In the genomic region with DNA sequence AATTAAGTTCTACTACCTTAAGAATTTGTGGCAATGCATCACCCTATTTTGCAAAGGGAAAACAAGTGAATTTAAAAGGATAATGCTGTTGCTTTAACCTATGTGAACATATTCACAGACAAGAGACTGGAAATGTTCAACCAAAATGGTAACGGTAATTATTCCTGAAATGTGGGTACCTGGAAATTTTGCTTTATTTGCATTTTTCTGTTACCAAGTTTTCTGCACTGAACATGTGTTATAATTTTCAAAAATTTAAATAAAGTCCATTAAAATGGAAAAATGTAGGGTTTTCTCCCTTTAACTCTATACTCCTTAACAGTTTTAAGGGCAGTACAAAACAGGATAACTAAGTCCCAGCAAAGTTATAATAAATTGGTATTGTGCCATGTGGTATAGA, we compare ENCODE assay signal across 14 cellular contexts.
DNase-seq lines count a peak whose midpoint lies in the region; TF ChIP-seq lines count a peak whose summit lies in the region.
"Had no signal": no experiment of that assay in that cellular context is flagged by ENCODE, and none has a peak within 500 bp of the region (broad histone marks: within the 10 kb centered on the region; RNA-seq: fewer than 3 reads in every experiment).

No MANE protein-coding gene starts in this region.

- peak overlapping the region; percentile 85 for H3K27ac Mint-ChIP-seq in chondrocyte (ENCODE audit: unreplicated experiment)
- H3K27ac Mint-ChIP-seq: CD8-positive, alpha-beta memory T cell had no signal

- H3K79me2 ChIP-seq in ACC112 (ENCODE audit: control insufficient read depth, insufficient read depth, low read length, unreplicated experiment) (peaks cover 52% of the 10 kb centered on the region), Loucy (ENCODE audit: insufficient read depth, low read length) (peaks cover 90% of the 10 kb centered on the region)

- H3K4me1 ChIP-seq in ACC112 (ENCODE audit: control insufficient read depth, insufficient read depth, low read length, unreplicated experiment) (peaks cover 24% of the 10 kb centered on the region), Loucy (ENCODE audit: insufficient read depth, low read length, poor library complexity, severe bottlenecking) (peaks cover 18% of the 10 kb centered on the region), neuron (ENCODE audit: insufficient read depth, low read length) (peaks cover 18% of the 10 kb centered on the region)
- no peaks in the 10 kb centered on the region for H3K4me1 ChIP-seq in effector memory CD4-positive, alpha-beta T cell (ENCODE audit: control insufficient read depth, insufficient read depth, low read length, poor library complexity, severe bottlenecking)
- H3K4me1 ChIP-seq: BLaER1 had no signal

- no peaks in the 10 kb centered on the region for H3K36me3 Mint-ChIP-seq in chondrocyte (ENCODE audit: low read depth)

- H3K4me2 ChIP-seq in Loucy (ENCODE audit: low read depth, low read length, poor library complexity, severe bottlenecking) = peak overlapping the region; percentile 33
- H3K4me2 ChIP-seq: BLaER1 had no signal

- H3F3A ChIP-seq in Loucy (ENCODE audit: low read depth) = no peaks in the 10 kb centered on the region

- peak overlapping the region; percentile 18; the same call in 1 of the 2 replicates for H3K4me3 ChIP-seq in ACC112 (ENCODE audit: low read depth, low read length)
- no peak overlapping the region for H3K4me3 ChIP-seq in Loucy (ENCODE audit: low read length, poor library complexity, severe bottlenecking)
- no peak overlapping the region for H3K4me3 ChIP-seq in neuron (ENCODE audit: low read length)
- no peak overlapping the region for H3K4me3 ChIP-seq in effector memory CD4-positive, alpha-beta T cell (ENCODE audit: insufficient read depth, low read depth, low read length, poor library complexity, severe bottlenecking)
- H3K4me3 ChIP-seq: BLaER1 had no signal

- no peaks in the 10 kb centered on the region for H3K9me3 Mint-ChIP-seq in chondrocyte (ENCODE audit: low read depth)

- H3K27me3 Mint-ChIP-seq in chondrocyte (ENCODE audit: low read depth) = no peaks in the 10 kb centered on the region

- DNase-seq in chondrocyte (ENCODE audit: low spot score) = no peak
- no peak for DNase-seq in globus pallidus (ENCODE audit: low spot score)
- DNase-seq in SKM-1 (lab: John Stamatoyannopoulos, UW; ENCODE audit: unreplicated experiment) = no peak
- no peak for DNase-seq in SKM-1 treated with dmso at 0.1 percent for 144 hours (lab: John Stamatoyannopoulos, UW; ENCODE audit: unreplicated experiment)
- DNase-seq in effector memory CD4-positive, alpha-beta T cell = no peak
- DNase-seq: CD8-positive, alpha-beta memory T cell; NCI-H146; NCI-H2227 treated with DMSO at 0.1 percent for 48 hours; NCI-H526; NK-92 treated with Interleukin-12 subunit alpha and Interleukin-12 subunit beta, amount 100 ng/mL, for 24 hours had no signal

- H3K9ac ChIP-seq in Loucy (ENCODE audit: low read depth, low read length, poor library complexity, severe bottlenecking) = no peak overlapping the region
- H3K9ac ChIP-seq: BLaER1 had no signal

- no peaks in the 10 kb centered on the region for H3K36me3 ChIP-seq in ACC112 (ENCODE audit: insufficient read depth, low read length)
- H3K36me3 ChIP-seq in Loucy (ENCODE audit: insufficient read depth, low read length) = peaks cover 2% of the 10 kb centered on the region; the same call in 1 of the 2 replicates
- H3K36me3 ChIP-seq in neuron (ENCODE audit: insufficient read depth, low read length) = no peaks in the 10 kb centered on the region
- no peaks in the 10 kb centered on the region for H3K36me3 ChIP-seq in effector memory CD4-positive, alpha-beta T cell (ENCODE audit: control insufficient read depth, insufficient read depth, low read length)

- H2AFZ ChIP-seq in ACC112 (ENCODE audit: low read length, unreplicated experiment) (no peak overlapping the region), Loucy (ENCODE audit: low read length) (no peak overlapping the region), neuron (ENCODE audit: low read depth, low read length) (peak overlapping the region; percentile 86)

- H3K9me3 ChIP-seq in Loucy (ENCODE audit: insufficient read depth, low read depth, low read length) = no peaks in the 10 kb centered on the region
- H3K9me3 ChIP-seq in neuron (ENCODE audit: low read length) = no peaks in the 10 kb centered on the region
- no peaks in the 10 kb centered on the region for H3K9me3 ChIP-seq in effector memory CD4-positive, alpha-beta T cell (ENCODE audit: control insufficient read depth, low read length)

- H3K9me2 ChIP-seq in Loucy (replicated peaks; ENCODE audit: low read depth, low read length) = no peaks in the 10 kb centered on the region

- H3K27ac ChIP-seq in ACC112 (ENCODE audit: low read depth, low read length) = no peak overlapping the region
- no peak overlapping the region for H3K27ac ChIP-seq in effector memory CD4-positive, alpha-beta T cell (ENCODE audit: insufficient read depth, low read length, poor library complexity, severe bottlenecking)
- H3K27ac ChIP-seq: BLaER1 had no signal

- no peak overlapping the region for H3K4me3 Mint-ChIP-seq in chondrocyte (ENCODE audit: unreplicated experiment)
- H3K4me3 Mint-ChIP-seq: CD8-positive, alpha-beta memory T cell had no signal

- peaks cover 9% of the 10 kb centered on the region for H4K20me1 ChIP-seq in Loucy (ENCODE audit: insufficient read depth, low read length, poor library complexity, severe bottlenecking)

- H3K4me1 Mint-ChIP-seq in chondrocyte (ENCODE audit: low read depth) = peaks cover 48% of the 10 kb centered on the region
- H3K4me1 Mint-ChIP-seq: CD8-positive, alpha-beta memory T cell had no signal

- H3K27me3 ChIP-seq in ACC112 (ENCODE audit: insufficient read depth, low read length) (no peaks in the 10 kb centered on the region), Loucy (ENCODE audit: insufficient read depth, low read length, poor library complexity, severe bottlenecking) (no peaks in the 10 kb centered on the region), neuron (ENCODE audit: insufficient read depth, low read length) (no peaks in the 10 kb centered on the region)
- H3K27me3 ChIP-seq in effector memory CD4-positive, alpha-beta T cell (replicated peaks; ENCODE audit: control insufficient read depth, insufficient read depth, low read length, poor library complexity, severe bottlenecking) = no peaks in the 10 kb centered on the region
- H3K27me3 ChIP-seq: BLaER1 had no signal

- TF ChIP-seq CTCF in Loucy (conservative IDR thresholded peaks at IDR 0.05; ENCODE audit: low read length) = no peak
- no peak for TF ChIP-seq CTCF in chondrocyte (IDR thresholded peaks at IDR 0.05)
